In the genomic region with DNA sequence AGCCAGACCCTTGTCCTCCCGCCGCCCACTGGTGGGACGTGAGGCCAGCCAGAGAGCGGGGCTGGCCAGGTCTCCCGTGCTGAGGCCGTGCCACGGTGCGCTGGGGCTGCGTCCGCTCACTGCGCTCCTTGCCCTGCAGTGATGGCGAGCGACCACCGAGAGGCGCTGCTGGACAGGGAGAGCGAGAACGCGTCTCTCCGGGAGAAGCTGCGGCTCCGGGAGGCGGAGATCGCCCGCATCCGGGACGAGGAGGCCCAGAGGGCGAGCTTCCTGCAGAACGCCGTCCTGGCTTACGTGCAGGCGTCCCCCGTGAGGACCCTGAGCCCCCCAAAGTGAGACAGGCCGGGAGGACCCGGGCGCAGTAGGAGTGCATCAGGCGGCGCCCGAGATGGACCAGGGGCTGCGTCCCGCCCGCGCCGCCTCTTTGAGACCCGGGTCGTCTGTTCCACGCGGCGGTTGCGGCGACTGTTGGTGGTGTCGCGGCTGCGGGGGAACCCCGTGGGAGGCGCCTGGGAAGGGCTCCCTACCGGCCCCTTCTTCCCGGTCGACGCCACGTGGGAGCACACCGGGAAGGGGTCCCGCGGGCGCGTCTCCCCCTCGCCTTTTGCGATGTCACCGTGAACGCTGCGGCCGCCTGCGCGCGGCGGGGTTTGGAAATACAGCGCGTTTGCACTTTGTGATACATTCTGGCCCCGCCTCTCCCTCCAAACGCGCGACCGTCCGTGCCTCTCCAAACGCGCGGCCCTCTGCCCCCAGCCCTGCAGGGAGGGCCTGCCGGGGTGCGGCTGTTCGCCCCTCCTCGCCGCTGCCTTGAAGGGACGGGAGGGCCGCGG, we compare ENCODE assay signal across 1 cellular context.
A peak's percentile ranks its signal among the peaks of the same experiment; 100 is the strongest.
TF ChIP-seq lines count a peak whose summit lies in the region.

No MANE protein-coding gene starts in this region.

TF ChIP-seq in K562, 482 proteins besides CTCF, POLR2A, EP300 and RAD21 (continued from another document and continues in another):
- TF ChIP-seq, protein P1, sequence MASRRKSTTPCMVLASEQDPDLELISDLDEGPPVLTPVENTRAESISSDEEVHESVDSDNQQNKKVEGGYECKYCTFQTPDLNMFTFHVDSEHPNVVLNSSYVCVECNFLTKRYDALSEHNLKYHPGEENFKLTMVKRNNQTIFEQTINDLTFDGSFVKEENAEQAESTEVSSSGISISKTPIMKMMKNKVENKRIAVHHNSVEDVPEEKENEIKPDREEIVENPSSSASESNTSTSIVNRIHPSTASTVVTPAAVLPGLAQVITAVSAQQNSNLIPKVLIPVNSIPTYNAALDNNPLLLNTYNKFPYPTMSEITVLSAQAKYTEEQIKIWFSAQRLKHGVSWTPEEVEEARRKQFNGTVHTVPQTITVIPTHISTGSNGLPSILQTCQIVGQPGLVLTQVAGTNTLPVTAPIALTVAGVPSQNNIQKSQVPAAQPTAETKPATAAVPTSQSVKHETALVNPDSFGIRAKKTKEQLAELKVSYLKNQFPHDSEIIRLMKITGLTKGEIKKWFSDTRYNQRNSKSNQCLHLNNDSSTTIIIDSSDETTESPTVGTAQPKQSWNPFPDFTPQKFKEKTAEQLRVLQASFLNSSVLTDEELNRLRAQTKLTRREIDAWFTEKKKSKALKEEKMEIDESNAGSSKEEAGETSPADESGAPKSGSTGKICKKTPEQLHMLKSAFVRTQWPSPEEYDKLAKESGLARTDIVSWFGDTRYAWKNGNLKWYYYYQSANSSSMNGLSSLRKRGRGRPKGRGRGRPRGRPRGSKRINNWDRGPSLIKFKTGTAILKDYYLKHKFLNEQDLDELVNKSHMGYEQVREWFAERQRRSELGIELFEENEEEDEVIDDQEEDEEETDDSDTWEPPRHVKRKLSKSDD (conservative IDR thresholded peaks at IDR 0.05; ENCODE audit: low read length): no peak
- TF ChIP-seq SMARCB1 (IDR thresholded peaks at IDR 0.05; ENCODE audit: insufficient read length, low read depth) (no peak), MIER1 (IDR thresholded peaks at IDR 0.05; ENCODE audit: low read depth) (no peak), TAF1 (IDR thresholded peaks at IDR 0.05; ENCODE audit: control insufficient read depth, extremely low read depth, insufficient read depth, low read length, severe bottlenecking) (no peak), CCAR2 (IDR thresholded peaks at IDR 0.05; ENCODE audit: low read depth, low read length) (no peak), PHB2 (IDR thresholded peaks at IDR 0.05; ENCODE audit: low read depth) (no peak), FOXM1 (IDR thresholded peaks at IDR 0.05; ENCODE audit: low read depth) (no peak), FOXM1 (CRISPR knock-in tag; IDR thresholded peaks at IDR 0.05; ENCODE audit: low read depth) (no peak), KLF6 (CRISPR knock-in tag; IDR thresholded peaks at IDR 0.05; ENCODE audit: borderline replicate concordance) (no peak), TAF9B (IDR thresholded peaks at IDR 0.05; ENCODE audit: partially characterized antibody) (no peak), TCF7 (IDR thresholded peaks at IDR 0.05; ENCODE audit: borderline replicate concordance) (0 out of 2 replicates have a peak, but pooled peaks have one; percentile 41), ZNF785 (CRISPR knock-in tag; IDR thresholded peaks at IDR 0.05) (no peak), PCBP1 (IDR thresholded peaks at IDR 0.05; ENCODE audit: low read depth, low read length, poor library complexity, severe bottlenecking) (peak; percentile 30), NCOA4 (IDR thresholded peaks at IDR 0.05; ENCODE audit: partially characterized antibody) (no peak), NONO (IDR thresholded peaks at IDR 0.05; ENCODE audit: low read depth in 2 of 2, low read length in 1 of 2) (0 out of 4 replicates have a peak, but pooled peaks of 1 of the 2 experiments have one; percentile 12), MECOM (CRISPR knock-in tag; IDR thresholded peaks at IDR 0.05) (no peak), TOE1 (IDR thresholded peaks at IDR 0.05; ENCODE audit: borderline replicate concordance) (peak; percentile 39; the same call in 1 of the 2 replicates), TOE1 (CRISPR knock-in tag; IDR thresholded peaks at IDR 0.05; ENCODE audit: borderline replicate concordance, low read depth) (no peak), TSC22D4 (tag; IDR thresholded peaks at IDR 0.05) (no peak), CREB1 (IDR thresholded peaks at IDR 0.05) (no peak), CREB1 (CRISPR knock-in tag; IDR thresholded peaks at IDR 0.05) (peak; percentile 71), FOXP1 (CRISPR knock-in tag; IDR thresholded peaks at IDR 0.05) (no peak; the same call in 1 of the 2 replicates), ZBTB1 (CRISPR knock-in tag; IDR thresholded peaks at IDR 0.05; ENCODE audit: borderline replicate concordance, low read depth) (peak; percentile 95), CHCHD3 (CRISPR knock-in tag; IDR thresholded peaks at IDR 0.05) (no peak), ZNF3 (CRISPR knock-in tag; IDR thresholded peaks at IDR 0.05) (no peak), CAMTA2 (CRISPR knock-in tag; conservative IDR thresholded peaks at IDR 0.05) (no peak), NR3C1 (CRISPR knock-in tag; IDR thresholded peaks at IDR 0.05) (no peak), TBL1XR1 (IDR thresholded peaks at IDR 0.05; ENCODE audit: low read length in 2 of 2) (no peak), KAT8 (IDR thresholded peaks at IDR 0.05; ENCODE audit: low read depth) (no peak), MEF2A (IDR thresholded peaks at IDR 0.05; ENCODE audit: control insufficient read depth, low read depth, low read length) (no peak), SREBF2 (CRISPR knock-in tag; IDR thresholded peaks at IDR 0.05) (no peak), LEF1 (IDR thresholded peaks at IDR 0.05) (0 out of 2 replicates have a peak, but pooled peaks have one; percentile 21), ZNF717 (CRISPR knock-in tag; IDR thresholded peaks at IDR 0.05) (no peak), ATF7 (IDR thresholded peaks at IDR 0.05) (peak; percentile 42; the same call in 1 of the 2 replicates), TFAM (CRISPR knock-in tag; conservative IDR thresholded peaks at IDR 0.05) (no peak), ZNF224 (CRISPR knock-in tag; IDR thresholded peaks at IDR 0.05) (no peak), ZNF12 (CRISPR knock-in tag; IDR thresholded peaks at IDR 0.05) (no peak), U2AF2 (optimal IDR thresholded peaks at IDR 0.05; ENCODE audit: low read depth, low read length) (no peak), CTBP1 (IDR thresholded peaks at IDR 0.05; ENCODE audit: borderline replicate concordance) (peak; percentile 96), HCFC1 (IDR thresholded peaks at IDR 0.05; ENCODE audit: low read depth, low read length) (no peak), BMI1 (IDR thresholded peaks at IDR 0.05; ENCODE audit: low read length) (no peak), ILK (tag; IDR thresholded peaks at IDR 0.05; ENCODE audit: borderline replicate concordance, low read depth) (no peak), FOSL1 (tag; conservative IDR thresholded peaks at IDR 0.05) (no peak), CSDE1 (IDR thresholded peaks at IDR 0.05) (no peak), TCFL5 (CRISPR knock-in tag; conservative IDR thresholded peaks at IDR 0.05) (no peak), BRF1 (IDR thresholded peaks at IDR 0.05; ENCODE audit: borderline replicate concordance, extremely low read depth, insufficient read length) (no peak), ELF4 (CRISPR knock-in tag; IDR thresholded peaks at IDR 0.05) (no peak)
- TF ChIP-seq, protein P2, sequence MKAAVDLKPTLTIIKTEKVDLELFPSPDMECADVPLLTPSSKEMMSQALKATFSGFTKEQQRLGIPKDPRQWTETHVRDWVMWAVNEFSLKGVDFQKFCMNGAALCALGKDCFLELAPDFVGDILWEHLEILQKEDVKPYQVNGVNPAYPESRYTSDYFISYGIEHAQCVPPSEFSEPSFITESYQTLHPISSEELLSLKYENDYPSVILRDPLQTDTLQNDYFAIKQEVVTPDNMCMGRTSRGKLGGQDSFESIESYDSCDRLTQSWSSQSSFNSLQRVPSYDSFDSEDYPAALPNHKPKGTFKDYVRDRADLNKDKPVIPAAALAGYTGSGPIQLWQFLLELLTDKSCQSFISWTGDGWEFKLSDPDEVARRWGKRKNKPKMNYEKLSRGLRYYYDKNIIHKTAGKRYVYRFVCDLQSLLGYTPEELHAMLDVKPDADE (conservative IDR thresholded peaks at IDR 0.05; ENCODE audit: control insufficient read depth, low read depth, low read length): no peak; the same call in 1 of the 2 replicates
- TF ChIP-seq, protein P3, sequence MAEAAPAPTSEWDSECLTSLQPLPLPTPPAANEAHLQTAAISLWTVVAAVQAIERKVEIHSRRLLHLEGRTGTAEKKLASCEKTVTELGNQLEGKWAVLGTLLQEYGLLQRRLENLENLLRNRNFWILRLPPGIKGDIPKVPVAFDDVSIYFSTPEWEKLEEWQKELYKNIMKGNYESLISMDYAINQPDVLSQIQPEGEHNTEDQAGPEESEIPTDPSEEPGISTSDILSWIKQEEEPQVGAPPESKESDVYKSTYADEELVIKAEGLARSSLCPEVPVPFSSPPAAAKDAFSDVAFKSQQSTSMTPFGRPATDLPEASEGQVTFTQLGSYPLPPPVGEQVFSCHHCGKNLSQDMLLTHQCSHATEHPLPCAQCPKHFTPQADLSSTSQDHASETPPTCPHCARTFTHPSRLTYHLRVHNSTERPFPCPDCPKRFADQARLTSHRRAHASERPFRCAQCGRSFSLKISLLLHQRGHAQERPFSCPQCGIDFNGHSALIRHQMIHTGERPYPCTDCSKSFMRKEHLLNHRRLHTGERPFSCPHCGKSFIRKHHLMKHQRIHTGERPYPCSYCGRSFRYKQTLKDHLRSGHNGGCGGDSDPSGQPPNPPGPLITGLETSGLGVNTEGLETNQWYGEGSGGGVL (CRISPR knock-in tag; IDR thresholded peaks at IDR 0.05): no peak
- TF ChIP-seq, protein P4, sequence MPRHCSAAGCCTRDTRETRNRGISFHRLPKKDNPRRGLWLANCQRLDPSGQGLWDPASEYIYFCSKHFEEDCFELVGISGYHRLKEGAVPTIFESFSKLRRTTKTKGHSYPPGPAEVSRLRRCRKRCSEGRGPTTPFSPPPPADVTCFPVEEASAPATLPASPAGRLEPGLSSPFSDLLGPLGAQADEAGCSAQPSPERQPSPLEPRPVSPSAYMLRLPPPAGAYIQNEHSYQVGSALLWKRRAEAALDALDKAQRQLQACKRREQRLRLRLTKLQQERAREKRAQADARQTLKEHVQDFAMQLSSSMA (CRISPR knock-in tag; IDR thresholded peaks at IDR 0.05): no peak
- TF ChIP-seq, protein P5, sequence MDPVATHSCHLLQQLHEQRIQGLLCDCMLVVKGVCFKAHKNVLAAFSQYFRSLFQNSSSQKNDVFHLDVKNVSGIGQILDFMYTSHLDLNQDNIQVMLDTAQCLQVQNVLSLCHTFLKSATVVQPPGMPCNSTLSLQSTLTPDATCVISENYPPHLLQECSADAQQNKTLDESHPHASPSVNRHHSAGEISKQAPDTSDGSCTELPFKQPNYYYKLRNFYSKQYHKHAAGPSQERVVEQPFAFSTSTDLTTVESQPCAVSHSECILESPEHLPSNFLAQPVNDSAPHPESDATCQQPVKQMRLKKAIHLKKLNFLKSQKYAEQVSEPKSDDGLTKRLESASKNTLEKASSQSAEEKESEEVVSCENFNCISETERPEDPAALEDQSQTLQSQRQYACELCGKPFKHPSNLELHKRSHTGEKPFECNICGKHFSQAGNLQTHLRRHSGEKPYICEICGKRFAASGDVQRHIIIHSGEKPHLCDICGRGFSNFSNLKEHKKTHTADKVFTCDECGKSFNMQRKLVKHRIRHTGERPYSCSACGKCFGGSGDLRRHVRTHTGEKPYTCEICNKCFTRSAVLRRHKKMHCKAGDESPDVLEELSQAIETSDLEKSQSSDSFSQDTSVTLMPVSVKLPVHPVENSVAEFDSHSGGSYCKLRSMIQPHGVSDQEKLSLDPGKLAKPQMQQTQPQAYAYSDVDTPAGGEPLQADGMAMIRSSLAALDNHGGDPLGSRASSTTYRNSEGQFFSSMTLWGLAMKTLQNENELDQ (CRISPR knock-in tag; IDR thresholded peaks at IDR 0.05; ENCODE audit: borderline replicate concordance): no peak
- TF ChIP-seq, protein P6, sequence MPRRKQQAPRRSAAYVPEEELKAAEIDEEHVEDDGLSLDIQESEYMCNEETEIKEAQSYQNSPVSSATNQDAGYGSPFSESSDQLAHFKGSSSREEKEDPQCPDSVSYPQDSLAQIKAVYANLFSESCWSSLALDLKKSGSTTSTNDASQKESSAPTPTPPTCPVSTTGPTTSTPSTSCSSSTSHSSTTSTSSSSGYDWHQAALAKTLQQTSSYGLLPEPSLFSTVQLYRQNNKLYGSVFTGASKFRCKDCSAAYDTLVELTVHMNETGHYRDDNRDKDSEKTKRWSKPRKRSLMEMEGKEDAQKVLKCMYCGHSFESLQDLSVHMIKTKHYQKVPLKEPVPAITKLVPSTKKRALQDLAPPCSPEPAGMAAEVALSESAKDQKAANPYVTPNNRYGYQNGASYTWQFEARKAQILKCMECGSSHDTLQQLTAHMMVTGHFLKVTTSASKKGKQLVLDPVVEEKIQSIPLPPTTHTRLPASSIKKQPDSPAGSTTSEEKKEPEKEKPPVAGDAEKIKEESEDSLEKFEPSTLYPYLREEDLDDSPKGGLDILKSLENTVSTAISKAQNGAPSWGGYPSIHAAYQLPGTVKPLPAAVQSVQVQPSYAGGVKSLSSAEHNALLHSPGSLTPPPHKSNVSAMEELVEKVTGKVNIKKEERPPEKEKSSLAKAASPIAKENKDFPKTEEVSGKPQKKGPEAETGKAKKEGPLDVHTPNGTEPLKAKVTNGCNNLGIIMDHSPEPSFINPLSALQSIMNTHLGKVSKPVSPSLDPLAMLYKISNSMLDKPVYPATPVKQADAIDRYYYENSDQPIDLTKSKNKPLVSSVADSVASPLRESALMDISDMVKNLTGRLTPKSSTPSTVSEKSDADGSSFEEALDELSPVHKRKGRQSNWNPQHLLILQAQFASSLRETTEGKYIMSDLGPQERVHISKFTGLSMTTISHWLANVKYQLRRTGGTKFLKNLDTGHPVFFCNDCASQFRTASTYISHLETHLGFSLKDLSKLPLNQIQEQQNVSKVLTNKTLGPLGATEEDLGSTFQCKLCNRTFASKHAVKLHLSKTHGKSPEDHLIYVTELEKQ (CRISPR knock-in tag; IDR thresholded peaks at IDR 0.05): no peak
- TF ChIP-seq, protein P7, sequence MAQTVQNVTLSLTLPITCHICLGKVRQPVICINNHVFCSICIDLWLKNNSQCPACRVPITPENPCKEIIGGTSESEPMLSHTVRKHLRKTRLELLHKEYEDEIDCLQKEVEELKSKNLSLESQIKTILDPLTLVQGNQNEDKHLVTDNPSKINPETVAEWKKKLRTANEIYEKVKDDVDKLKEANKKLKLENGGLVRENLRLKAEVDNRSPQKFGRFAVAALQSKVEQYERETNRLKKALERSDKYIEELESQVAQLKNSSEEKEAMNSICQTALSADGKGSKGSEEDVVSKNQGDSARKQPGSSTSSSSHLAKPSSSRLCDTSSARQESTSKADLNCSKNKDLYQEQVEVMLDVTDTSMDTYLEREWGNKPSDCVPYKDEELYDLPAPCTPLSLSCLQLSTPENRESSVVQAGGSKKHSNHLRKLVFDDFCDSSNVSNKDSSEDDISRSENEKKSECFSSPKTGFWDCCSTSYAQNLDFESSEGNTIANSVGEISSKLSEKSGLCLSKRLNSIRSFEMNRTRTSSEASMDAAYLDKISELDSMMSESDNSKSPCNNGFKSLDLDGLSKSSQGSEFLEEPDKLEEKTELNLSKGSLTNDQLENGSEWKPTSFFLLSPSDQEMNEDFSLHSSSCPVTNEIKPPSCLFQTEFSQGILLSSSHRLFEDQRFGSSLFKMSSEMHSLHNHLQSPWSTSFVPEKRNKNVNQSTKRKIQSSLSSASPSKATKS (CRISPR knock-in tag; IDR thresholded peaks at IDR 0.05): no peak
- TF ChIP-seq, protein P8, sequence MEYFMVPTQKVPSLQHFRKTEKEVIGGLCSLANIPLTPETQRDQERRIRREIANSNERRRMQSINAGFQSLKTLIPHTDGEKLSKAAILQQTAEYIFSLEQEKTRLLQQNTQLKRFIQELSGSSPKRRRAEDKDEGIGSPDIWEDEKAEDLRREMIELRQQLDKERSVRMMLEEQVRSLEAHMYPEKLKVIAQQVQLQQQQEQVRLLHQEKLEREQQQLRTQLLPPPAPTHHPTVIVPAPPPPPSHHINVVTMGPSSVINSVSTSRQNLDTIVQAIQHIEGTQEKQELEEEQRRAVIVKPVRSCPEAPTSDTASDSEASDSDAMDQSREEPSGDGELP (CRISPR knock-in tag; IDR thresholded peaks at IDR 0.05; ENCODE audit: borderline replicate concordance): peak; percentile 59
